25 cellular contexts compared by ENCODE assay signal in genomic region chr17:81707725-81708646, GRCh38. TPM values are rescaled to one million over a fixed set of nuclear protein-coding genes. Genes with fewer than 3 reads are reported as not detected.
DNase-seq lines count a peak whose midpoint lies in the region; ATAC-seq, FAIRE-seq and TF ChIP-seq lines count a peak whose summit lies in the region.
"Had no signal": no experiment of that assay in that cellular context is flagged by ENCODE, and none has a peak within 500 bp of the region (broad histone marks: within the 10 kb centered on the region; RNA-seq: fewer than 3 reads in every experiment).

No MANE protein-coding gene starts in this region.

- H3K4me3 ChIP-seq in BLaER1: no peak overlapping the region
- H3K4me3 ChIP-seq: SJSA1 had no signal

- H3K36me3 Mint-ChIP-seq in activated T-helper 17 cell treated with anti-CD3 and anti-CD28 coated beads, Interleukin-2, amount 50 U/mL, for 72 hours (ENCODE audit: low read depth): peaks cover 37% of the 10 kb centered on the region

- H3K9me3 ChIP-seq in BLaER1: no peaks in the 10 kb centered on the region

- peaks cover 46% of the 10 kb centered on the region for H3K4me1 ChIP-seq in BLaER1

- H4K20me1 ChIP-seq in BLaER1: peaks cover 40% of the 10 kb centered on the region

- H3K36me3 ChIP-seq in BLaER1: peaks cover 54% of the 10 kb centered on the region

- peaks cover 8% of the 10 kb centered on the region for H3K4me1 Mint-ChIP-seq in activated T-helper 17 cell treated with anti-CD3 and anti-CD28 coated beads, Interleukin-2, amount 50 U/mL, for 72 hours

- no peaks in the 10 kb centered on the region for H3K9me3 Mint-ChIP-seq in activated T-helper 17 cell treated with anti-CD3 and anti-CD28 coated beads, Interleukin-2, amount 50 U/mL, for 72 hours
- H3K9me3 Mint-ChIP-seq: activated CD4-positive, alpha-beta T cell treated with anti-CD3 and anti-CD28 coated beads, Interleukin-2, amount 10 ng/mL, durations not matched to agents 7 days and 5 days; activated naive CD8-positive, alpha-beta T cell treated with anti-CD3 and anti-CD28 coated beads, Interleukin-2, amount 50 U/mL, for 24 hours; IgD-negative memory B cell had no signal

- H3K4me2 ChIP-seq in BLaER1: no peak overlapping the region

- TF ChIP-seq CTCF in VCaP (conservative IDR thresholded peaks at IDR 0.05): no peak

- no peak overlapping the region for H3K4me3 Mint-ChIP-seq in activated T-helper 17 cell treated with anti-CD3 and anti-CD28 coated beads, Interleukin-2, amount 50 U/mL, for 72 hours
- H3K4me3 Mint-ChIP-seq: activated CD4-positive, alpha-beta T cell treated with anti-CD3 and anti-CD28 coated beads, Interleukin-2, amount 10 ng/mL, durations not matched to agents 7 days and 5 days; activated naive CD8-positive, alpha-beta T cell treated with anti-CD3 and anti-CD28 coated beads, Interleukin-2, amount 50 U/mL, for 24 hours had no signal

- 0 out of 2 replicates have a peak overlapping the region, but pooled peaks have one; percentile 9 for H3K27ac ChIP-seq in BLaER1
- peak overlapping the region; percentile 94; the same call in 1 of the 2 replicates for H3K27ac ChIP-seq in VCaP
- H3K27ac ChIP-seq: SJSA1 had no signal

- peak; percentile 26; the same call in 1 of the 2 replicates for TF ChIP-seq POLR2A in GM12892 (IDR thresholded peaks at IDR 0.05; ENCODE audit: low read depth, low read length)

- DNase-seq in GM12892 (ENCODE audit: insufficient read length): no peak
- DNase-seq: activated CD4-positive, alpha-beta T cell treated with anti-CD3 and anti-CD28 coated beads, Interleukin-2, amount 10 ng/mL, durations not matched to agents 7 days and 5 days; activated CD8-positive, alpha-beta memory T cell treated with anti-CD3 and anti-CD28 coated beads, Interleukin-2, amount 50 U/mL, for 48 hours; activated gamma-delta T cell; activated naive CD8-positive, alpha-beta T cell treated with anti-CD3 and anti-CD28 coated beads, Interleukin-2, amount 50 U/mL, for 24 hours; DMS79; effector CD8-positive, alpha-beta T cell; erythroblast; foreskin fibroblast; GOT3; mesendoderm; NCI-H1105 treated with DMSO at 0.1 percent for 48 hours; NCI-H446; PC-3; stimulated activated CD4-positive, alpha-beta T cell treated with anti-CD3 and anti-CD28 coated beads, Interleukin-12 subunit alpha, Interleukin-12 subunit beta, amount 100 ng/mL, for 4 hours; stimulated activated CD4-positive, alpha-beta T cell treated with anti-CD3 and anti-CD28 coated beads, Interleukin-4, amount 100 ng/mL, for 4 hours; stimulated activated naive CD8-positive, alpha-beta T cell treated with anti-CD3 and anti-CD28 coated beads, Interleukin-15, Interleukin-2, amounts not matched to agents 100 U/mL and 50 U/mL, for 24 hours had no signal

- no peak for FAIRE-seq in GM12892 (lab: Jason Lieb, UNC)

- H3K27me3 Mint-ChIP-seq in activated T-helper 17 cell treated with anti-CD3 and anti-CD28 coated beads, Interleukin-2, amount 50 U/mL, for 72 hours: no peaks in the 10 kb centered on the region
- H3K27me3 Mint-ChIP-seq: activated CD4-positive, alpha-beta T cell treated with anti-CD3 and anti-CD28 coated beads, Interleukin-2, amount 10 ng/mL, durations not matched to agents 7 days and 5 days; activated naive CD8-positive, alpha-beta T cell treated with anti-CD3 and anti-CD28 coated beads, Interleukin-2, amount 50 U/mL, for 24 hours had no signal

- no peak overlapping the region for H3K27ac Mint-ChIP-seq in activated T-helper 17 cell treated with anti-CD3 and anti-CD28 coated beads, Interleukin-2, amount 50 U/mL, for 72 hours
- H3K27ac Mint-ChIP-seq: activated naive CD8-positive, alpha-beta T cell treated with anti-CD3 and anti-CD28 coated beads, Interleukin-2, amount 50 U/mL, for 24 hours had no signal

- no peak for ATAC-seq in activated T-helper 17 cell treated with anti-CD3 and anti-CD28 coated beads, Interleukin-2, amount 50 U/mL, for 72 hours (replicated peaks)
- ATAC-seq in GM18517 (IDR thresholded peaks at IDR 0.05; ENCODE audit: unreplicated experiment) (no peak), HG03520 (IDR thresholded peaks at IDR 0.05; ENCODE audit: unreplicated experiment) (no peak)
- ATAC-seq: activated naive CD8-positive, alpha-beta T cell treated with anti-CD3 and anti-CD28 coated beads, Interleukin-2, amount 50 U/mL, for 24 hours; left lobe of liver; PC-3; stimulated activated naive CD8-positive, alpha-beta T cell treated with anti-CD3 and anti-CD28 coated beads, Interleukin-15, Interleukin-2, amounts not matched to agents 100 U/mL and 50 U/mL, for 24 hours had no signal

- no peaks in the 10 kb centered on the region for H3K27me3 ChIP-seq in BLaER1
- H3K27me3 ChIP-seq: SJSA1 had no signal

- H3K9ac ChIP-seq in BLaER1: no peak overlapping the region

RNA-seq across cellular contexts. Expression of gene SLC25A10, which starts 4.1 kb away (rescaled TPM):
- polyA plus RNA-seq in GM12892 (2012; ENCODE audit: missing spikeins): 8.0 TPM
- total RNA-seq in activated T-helper 17 cell treated with anti-CD3 and anti-CD28 coated beads, Interleukin-2, amount 50 U/mL, for 72 hours: 10 to 100 TPM; 15.4 to 38.9 TPM

RNA-seq across cellular contexts. Expression of gene MRPL12, which starts 4.8 kb away (rescaled TPM):
- 67.8 TPM for polyA plus RNA-seq in GM12892 (2012; ENCODE audit: missing spikeins)
- 100 to 1,000 TPM in 1 of 2 donors, 10 to 100 TPM in 1; 50.7 to 108 TPM for total RNA-seq in activated T-helper 17 cell treated with anti-CD3 and anti-CD28 coated beads, Interleukin-2, amount 50 U/mL, for 72 hours

RNA-seq across cellular contexts. Expression of gene HGS, which starts 24.2 kb away (rescaled TPM):
- polyA plus RNA-seq in GM12892 (2012; ENCODE audit: missing spikeins): 51.4 TPM
- total RNA-seq in activated T-helper 17 cell treated with anti-CD3 and anti-CD28 coated beads, Interleukin-2, amount 50 U/mL, for 72 hours: 100 to 1,000 TPM; 118 to 130 TPM

RNA-seq across cellular contexts. Expression of gene ARL16, which starts 24.4 kb away (rescaled TPM):
- 32.6 TPM for polyA plus RNA-seq in GM12892 (2012; ENCODE audit: missing spikeins)
- 10 to 100 TPM; 12.6 to 20.9 TPM for total RNA-seq in activated T-helper 17 cell treated with anti-CD3 and anti-CD28 coated beads, Interleukin-2, amount 50 U/mL, for 72 hours

RNA-seq across cellular contexts. Expression of gene CCDC137, which starts 41.4 kb away (rescaled TPM):
- 14.9 TPM for polyA plus RNA-seq in GM12892 (2012; ENCODE audit: missing spikeins)
- total RNA-seq in activated T-helper 17 cell treated with anti-CD3 and anti-CD28 coated beads, Interleukin-2, amount 50 U/mL, for 72 hours: 10 to 100 TPM; 29.6 to 48.6 TPM
